ENCODE assay signal across 1 cellular context in the genomic region with DNA sequence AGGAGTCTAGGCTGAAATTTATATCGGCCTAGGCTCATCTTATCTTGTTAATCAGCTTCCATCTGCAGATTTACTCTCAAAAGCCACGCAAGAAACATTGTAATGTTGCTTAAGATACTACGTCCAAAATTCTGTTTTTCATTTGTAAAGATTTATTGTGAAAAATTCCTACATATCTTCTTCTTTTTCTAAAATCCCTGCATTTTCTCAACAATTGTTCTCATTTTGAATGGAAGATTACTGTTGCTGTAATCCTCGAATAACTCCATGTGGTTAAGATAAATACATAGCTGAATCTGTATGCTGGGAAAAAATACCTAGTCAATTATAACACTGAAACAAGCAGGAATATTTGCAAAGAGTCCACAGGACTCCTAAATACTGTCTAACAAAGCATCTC.
TF ChIP-seq lines count a peak whose summit lies in the region.

No MANE protein-coding gene starts in this region.

TF ChIP-seq in HepG2, 621 proteins besides CTCF, POLR2A, EP300 and RAD21:
- TF ChIP-seq ZNF383 (CRISPR knock-in tag; IDR thresholded peaks at IDR 0.05; ENCODE audit: borderline replicate concordance) (0 out of 2 replicates have a peak, but pooled peaks have one; percentile 56), ZNF879 (CRISPR knock-in tag; IDR thresholded peaks at IDR 0.05) (no peak)
